ENCODE assay signal across 1 cellular context in genomic region chr11:75350743-75351540, GRCh38.
TF ChIP-seq lines count a peak whose summit lies in the region.

No MANE protein-coding gene starts in this region.

TF ChIP-seq in HepG2, 621 proteins besides CTCF, POLR2A, EP300 and RAD21 (continued from another document and continues in another):
- TF ChIP-seq TP53 (CRISPR knock-in tag; conservative IDR thresholded peaks at IDR 0.05) (no peak), IRX3 (CRISPR knock-in tag; IDR thresholded peaks at IDR 0.05; ENCODE audit: borderline replicate concordance, low read depth) (no peak), ZSCAN9 (CRISPR knock-in tag; IDR thresholded peaks at IDR 0.05; ENCODE audit: borderline replicate concordance) (0 out of 2 replicates have a peak, but pooled peaks have one; percentile 14), ATRX (CRISPR knock-in tag; IDR thresholded peaks at IDR 0.05; ENCODE audit: borderline replicate concordance) (no peak), ZC3H13 (CRISPR knock-in tag; IDR thresholded peaks at IDR 0.05) (peak; percentile 72), DPF2 (CRISPR knock-in tag; IDR thresholded peaks at IDR 0.05; ENCODE audit: borderline replicate concordance, low read depth) (0 out of 2 replicates have a peak, but pooled peaks have one; percentile 26), NFE2L1 (CRISPR knock-in tag; IDR thresholded peaks at IDR 0.05; ENCODE audit: borderline replicate concordance) (no peak), ERF (CRISPR knock-in tag; IDR thresholded peaks at IDR 0.05) (no peak), RNF219 (CRISPR knock-in tag; IDR thresholded peaks at IDR 0.05) (no peak), ZNF615 (CRISPR knock-in tag; IDR thresholded peaks at IDR 0.05; ENCODE audit: borderline replicate concordance) (no peak), ZUFSP (CRISPR knock-in tag; IDR thresholded peaks at IDR 0.05; ENCODE audit: borderline replicate concordance) (no peak), GRHL1 (CRISPR knock-in tag; conservative IDR thresholded peaks at IDR 0.05) (no peak), SAP130 (CRISPR knock-in tag; IDR thresholded peaks at IDR 0.05; ENCODE audit: low read depth) (no peak; the same call in 1 of the 2 replicates), ZNF891 (CRISPR knock-in tag; IDR thresholded peaks at IDR 0.05) (peak; percentile 85), RCOR2 (CRISPR knock-in tag; IDR thresholded peaks at IDR 0.05) (no peak), ZNF512B (CRISPR knock-in tag; IDR thresholded peaks at IDR 0.05; ENCODE audit: borderline replicate concordance) (no peak), SIN3A (IDR thresholded peaks at IDR 0.05; ENCODE audit: borderline replicate concordance, low read depth, low read length) (peak; percentile 53; the same call in 1 of the 2 replicates), GTF3A (CRISPR knock-in tag; conservative IDR thresholded peaks at IDR 0.05) (0 out of 2 replicates have a peak, but pooled peaks have one; percentile 45), JUN (CRISPR knock-in tag; IDR thresholded peaks at IDR 0.05) (no peak), TFAP4 (IDR thresholded peaks at IDR 0.05; ENCODE audit: borderline replicate concordance, low read depth) (no peak), SOX5 (CRISPR knock-in tag; IDR thresholded peaks at IDR 0.05; ENCODE audit: borderline replicate concordance) (no peak), ZNF180 (CRISPR knock-in tag; IDR thresholded peaks at IDR 0.05; ENCODE audit: borderline replicate concordance, low read depth) (no peak; the same call in 1 of the 2 replicates), ZNF777 (CRISPR knock-in tag; IDR thresholded peaks at IDR 0.05) (no peak), ZNF816 (CRISPR knock-in tag; IDR thresholded peaks at IDR 0.05; ENCODE audit: borderline replicate concordance) (no peak), ZSCAN20 (CRISPR knock-in tag; IDR thresholded peaks at IDR 0.05; ENCODE audit: borderline replicate concordance) (no peak), NKX3-1 (CRISPR knock-in tag; IDR thresholded peaks at IDR 0.05) (no peak), ETV6 (CRISPR knock-in tag; conservative IDR thresholded peaks at IDR 0.05) (0 out of 2 replicates have a peak, but pooled peaks have one; percentile 13), HNF1A (IDR thresholded peaks at IDR 0.05; ENCODE audit: low read depth) (no peak), HNF1A (CRISPR knock-in tag; IDR thresholded peaks at IDR 0.05; ENCODE audit: borderline replicate concordance) (peak; percentile 41; the same call in 1 of the 2 replicates), ZNF766 (CRISPR knock-in tag; IDR thresholded peaks at IDR 0.05; ENCODE audit: borderline replicate concordance) (no peak), RNF2 (conservative IDR thresholded peaks at IDR 0.05; ENCODE audit: low read depth) (no peak; the same call in 1 of the 2 replicates), RORA (CRISPR knock-in tag; IDR thresholded peaks at IDR 0.05) (no peak), HOXD1 (CRISPR knock-in tag; IDR thresholded peaks at IDR 0.05) (no peak), MXD4 (CRISPR knock-in tag; IDR thresholded peaks at IDR 0.05) (no peak; the same call in 1 of the 2 replicates), E2F2 (CRISPR knock-in tag; IDR thresholded peaks at IDR 0.05; ENCODE audit: borderline replicate concordance) (peak; percentile 16; the same call in 1 of the 2 replicates), EEA1 (CRISPR knock-in tag; IDR thresholded peaks at IDR 0.05; ENCODE audit: borderline replicate concordance) (no peak)
